ENCODE assay signal across 8 cellular contexts in genomic region chr12:57844725-57845477, GRCh38. TPM values are rescaled to one million over a fixed set of nuclear protein-coding genes. Genes with fewer than 3 reads are reported as not detected.
DNase-seq lines count a peak whose midpoint lies in the region; ATAC-seq, FAIRE-seq and TF ChIP-seq lines count a peak whose summit lies in the region.

No MANE protein-coding gene starts in this region.

- intact Hi-C loops in activated CD4-positive, alpha-beta T cell treated with anti-CD3 and anti-CD28 coated beads for 36 hours (cut with DNase I, micrococcal nuclease), result loop anchor here in 1 of 2 experiments (5.0 kb wide), 2 partner anchors 63 to 93 kb away; partner anchors contain the start of genes CDK4 and TSFM
- intact Hi-C loops in kidney (cut with DNase I) (no loop called here), spleen (cut with DNase I; ENCODE audit: low total_unique reads) (no loop called here)

- no peaks in the 10 kb centered on the region for H3K9me3 ChIP-seq in SJCRH30 (replicated peaks)
- H3K9me3 ChIP-seq in kidney (ENCODE audit: control insufficient read depth in 1 of 2, low read length in 2 of 2), result no peaks in the 10 kb centered on the region
- no peaks in the 10 kb centered on the region for H3K9me3 ChIP-seq in spleen

- peaks cover 53% of the 10 kb centered on the region for H3K4me1 Mint-ChIP-seq in activated CD4-positive, alpha-beta T cell treated with anti-CD3 and anti-CD28 coated beads for 36 hours

- 1 to 4% (median 2%) methylated on average over 14 to 42 of the region's 42 CpGs for WGBS in spleen, 5 donors

- peaks cover 35% of the 10 kb centered on the region for H3K4me1 ChIP-seq in SJCRH30
- H3K4me1 ChIP-seq in kidney (ENCODE audit: control insufficient read depth in 1 of 2, insufficient read depth in 1 of 2, low read depth in 1 of 2, low read length in 2 of 2), result peaks cover 41 to 42% of the 10 kb centered on the region in 2 donors
- H3K4me1 ChIP-seq in spleen, result peaks cover 46 to 73% (median 55%) of the 10 kb centered on the region in 6 donors

- POLR2A ChIA-PET in activated CD4-positive, alpha-beta T cell treated with anti-CD3 and anti-CD28 coated beads for 36 hours (lab: Charles Lee), result interaction anchor here (0.8 to 1.8 kb wide), 2 partner anchors 20 to 54 kb away, joined by 3 to 7 read pairs; no protein-coding TSS in a partner anchor

- FAIRE-seq in kidney (lab: Jason Lieb, UNC), result no peak
- no peak for FAIRE-seq in D721Med (lab: Jason Lieb, UNC)

- TF ChIP-seq CTCF in kidney (IDR thresholded peaks at IDR 0.05; ENCODE audit: borderline replicate concordance, extremely low read depth, insufficient read depth) (no peak), spleen (IDR thresholded peaks at IDR 0.05 in 8 of 11, conservative IDR thresholded peaks at IDR 0.05 in 3 of 11) (no peak), D721Med (IDR thresholded peaks at IDR 0.05; ENCODE audit: insufficient read depth, missing control alignments) (no peak)

- peak overlapping the region; percentile 86 to 99 for H3K9ac ChIP-seq in kidney (ENCODE audit: low read length in 2 of 2)

- H3K36me3 Mint-ChIP-seq in activated CD4-positive, alpha-beta T cell treated with anti-CD3 and anti-CD28 coated beads for 36 hours (ENCODE audit: low read depth), result no peaks in the 10 kb centered on the region

- H3K27ac ChIP-seq in SJCRH30, result peak overlapping the region; percentile 92
- H3K27ac ChIP-seq in caudate nucleus (ENCODE audit: low read depth, low read length), result peak overlapping the region; percentile 99
- H3K27ac ChIP-seq in kidney (ENCODE audit: low read depth in 2 of 2, low read length in 2 of 2), result peak overlapping the region; percentile 99
- peak overlapping the region; percentile 97 to 99 (median 98) for H3K27ac ChIP-seq in spleen

- H3K27me3 Mint-ChIP-seq in activated CD4-positive, alpha-beta T cell treated with anti-CD3 and anti-CD28 coated beads for 36 hours, result no peaks in the 10 kb centered on the region

- no peak for TF ChIP-seq POLR2A in spleen (IDR thresholded peaks at IDR 0.05)

- CTCF ChIA-PET in activated CD4-positive, alpha-beta T cell treated with anti-CD3 and anti-CD28 coated beads for 36 hours (lab: Charles Lee), result interaction anchor here (0.6 to 4.9 kb wide), 9 partner anchors 11 to 632 kb away, joined by 3 to 62 read pairs (median 4); no protein-coding TSS in a partner anchor

- H3K27me3 ChIP-seq in SJCRH30, result peaks cover 21% of the 10 kb centered on the region
- no peaks in the 10 kb centered on the region for H3K27me3 ChIP-seq in spleen (replicated peaks in 1 of 7)

- peak overlapping the region; percentile 78 for H3K4me3 Mint-ChIP-seq in activated CD4-positive, alpha-beta T cell treated with anti-CD3 and anti-CD28 coated beads for 36 hours

- ATAC-seq in activated CD4-positive, alpha-beta T cell treated with anti-CD3 and anti-CD28 coated beads for 36 hours, result peak; percentile 33
- ATAC-seq in HG02870 (IDR thresholded peaks at IDR 0.05; ENCODE audit: unreplicated experiment), result peak; percentile 15

- H3K9me3 Mint-ChIP-seq in activated CD4-positive, alpha-beta T cell treated with anti-CD3 and anti-CD28 coated beads for 36 hours (ENCODE audit: low read depth), result no peaks in the 10 kb centered on the region

- DNase-seq in activated CD4-positive, alpha-beta T cell treated with anti-CD3 and anti-CD28 coated beads for 36 hours, result peak; percentile 73
- DNase-seq in activated CD4-positive, alpha-beta T cell treated with anti-CD3 and anti-CD28 coated beads for 1 hour, result no peak
- DNase-seq in SJCRH30, result peak in 1 of 2 experiments; percentile 98
- peak in 37 of 61 donors; percentile 10 to 69 (median 42) for DNase-seq in caudate nucleus (lab: John Stamatoyannopoulos, UW)
- DNase-seq in kidney, result peak; percentile 96
- DNase-seq in spleen, result peak; percentile 85
- no peak for DNase-seq in D721Med (ENCODE audit: insufficient read length, low spot score)

- H3K4me3 ChIP-seq in SJCRH30 (peak overlapping the region; percentile 93), kidney (ENCODE audit: low read length in 2 of 2) (peak overlapping the region; percentile 84 to 92), spleen (peak overlapping the region; percentile 87 to 100 (median 94))

- H3K27ac Mint-ChIP-seq in activated CD4-positive, alpha-beta T cell treated with anti-CD3 and anti-CD28 coated beads for 36 hours, result peak overlapping the region; percentile 93

- H3K36me3 ChIP-seq in SJCRH30 (peaks cover 4% of the 10 kb centered on the region; the same call in 1 of the 2 replicates), kidney (ENCODE audit: control insufficient read depth in 1 of 2, insufficient read depth in 2 of 2, low read length in 2 of 2) (no peaks in the 10 kb centered on the region), spleen (peaks cover 0 to 11% (median 0%) of the 10 kb centered on the region in 6 donors)

RNA-seq across cellular contexts. Expression of gene CTDSP2, which starts 1.6 kb away (rescaled TPM):
- total RNA-seq in activated CD4-positive, alpha-beta T cell treated with anti-CD3 and anti-CD28 coated beads for 36 hours, result 10 to 100 TPM; 80.9 to 85.4 TPM
- 803 and 887 TPM in 2 replicates for total RNA-seq in SJCRH30 (2014; rRNA removed; shearing (Covaris generic))
- 198 TPM for total RNA-seq in kidney
- polyA plus RNA-seq in kidney (ENCODE audit: insufficient read depth, low read depth, low replicate concordance), result 46.0 TPM
- total RNA-seq in spleen, result 100 to 1,000 TPM; 140 to 203 (median 181) TPM
- 10 to 100 TPM; 22.2 to 43.5 (median 23.8) TPM for polyA plus RNA-seq in spleen

RNA-seq across cellular contexts. Expression of gene AVIL, which starts 26.4 kb away (rescaled TPM):
- total RNA-seq in activated CD4-positive, alpha-beta T cell treated with anti-CD3 and anti-CD28 coated beads for 36 hours, result under 1 TPM; 0.53 to 0.75 TPM
- 107 and 111 TPM in 2 replicates for total RNA-seq in SJCRH30 (2014; rRNA removed; shearing (Covaris generic))
- 7.7 TPM for total RNA-seq in kidney
- polyA plus RNA-seq in kidney (ENCODE audit: insufficient read depth, low read depth, low replicate concordance), result 4.1 TPM
- total RNA-seq in spleen, result 10 to 100 TPM in 1 of 7 donors, 1 to 10 TPM in 6; 4.8 to 18.6 (median 7.3) TPM
- 1 to 10 TPM; 2.0 to 3.2 (median 2.8) TPM for polyA plus RNA-seq in spleen

Comparison
In these comparisons a context has a peak if more than half of its experiments do, and no peak if none do; other contexts are left out.
1. DNase-seq: peak in activated CD4-positive, alpha-beta T cell treated with anti-CD3 and anti-CD28 coated beads for 36 hours (single experiment), caudate nucleus (37 of 61), kidney (single experiment) and spleen (single experiment); none in activated CD4-positive, alpha-beta T cell treated with anti-CD3 and anti-CD28 coated beads for 1 hour (single experiment) and D721Med (single experiment).
2. Peak in every context shown above with its lines, with median percentiles within 50 percentile points of each other: H3K27ac ChIP-seq and H3K4me3 ChIP-seq.